ENCODE assay signal across 14 cellular contexts in the genomic region with DNA sequence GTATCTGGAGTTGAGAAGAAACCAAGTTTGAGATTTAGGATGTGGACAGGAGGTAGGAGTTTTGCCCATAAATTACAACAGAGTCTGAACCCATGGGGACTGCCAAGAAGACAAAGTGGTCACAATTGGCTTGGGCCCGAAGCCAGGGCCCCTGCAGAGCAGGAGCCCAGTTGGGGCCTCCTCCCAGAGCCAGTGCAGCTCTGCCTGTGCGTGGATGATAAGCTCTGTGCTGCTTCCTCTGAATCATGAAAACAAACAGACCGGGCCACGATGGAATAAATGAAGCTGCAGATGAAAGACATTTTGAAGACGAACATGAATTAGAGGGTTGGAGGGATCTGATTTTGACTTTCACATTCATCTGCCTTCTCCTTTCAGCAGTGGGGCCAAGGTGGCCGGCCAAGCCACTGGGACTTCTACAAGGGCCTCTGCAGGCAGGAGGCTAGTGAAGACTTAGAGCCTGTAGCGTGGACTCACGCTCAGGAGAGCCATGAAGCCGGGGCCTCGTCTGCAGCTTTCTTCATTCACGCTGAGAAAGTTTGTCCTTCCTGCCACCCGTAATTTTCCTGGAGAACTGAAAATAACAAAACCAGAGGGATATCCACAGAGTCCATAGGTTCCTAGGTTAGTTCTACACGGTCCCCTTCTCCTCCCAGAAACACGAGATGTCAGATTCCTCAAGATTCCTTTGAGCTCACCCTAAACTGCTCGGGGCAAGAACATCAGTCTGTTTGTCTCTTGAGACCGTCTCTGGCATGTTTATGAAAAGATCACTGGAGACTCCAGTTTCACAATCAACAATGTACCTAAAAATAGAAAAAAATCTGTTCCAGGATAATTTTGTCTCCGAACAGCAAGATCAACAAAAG.
A peak's percentile ranks its signal among the peaks of the same experiment; 100 is the strongest.
DNase-seq lines count a peak whose midpoint lies in the region; ATAC-seq and TF ChIP-seq lines count a peak whose summit lies in the region.
"Had no signal": no experiment of that assay in that cellular context is flagged by ENCODE, and none has a peak within 500 bp of the region (broad histone marks: within the 10 kb centered on the region; RNA-seq: fewer than 3 reads in every experiment).

No MANE protein-coding gene starts in this region.

- H3K9me3 ChIP-seq in left ventricle myocardium inferior (replicated peaks) (no peaks in the 10 kb centered on the region), upper lobe of right lung (no peaks in the 10 kb centered on the region)
- H3K9me3 ChIP-seq: Peyer's patch had no signal

- H3K27ac ChIP-seq in left ventricle myocardium inferior (replicated peaks) (peak overlapping the region; percentile 56), upper lobe of right lung (peak overlapping the region; percentile 28)
- H3K27ac ChIP-seq: Peyer's patch had no signal

- H3K4me1 Mint-ChIP-seq in activated naive CD4-positive, alpha-beta T cell treated with anti-CD3 and anti-CD28 coated beads, Interleukin-2, amount 10 ng/mL, durations not matched to agents 7 days and 5 days: no peaks in the 10 kb centered on the region

- no peak overlapping the region for H3K4me3 Mint-ChIP-seq in activated naive CD4-positive, alpha-beta T cell treated with anti-CD3 and anti-CD28 coated beads, Interleukin-2, amount 10 ng/mL, durations not matched to agents 7 days and 5 days

- peaks cover 5% of the 10 kb centered on the region for H3K27me3 ChIP-seq in left ventricle myocardium inferior (ENCODE audit: low read depth)
- H3K27me3 ChIP-seq in upper lobe of right lung: no peaks in the 10 kb centered on the region
- H3K27me3 ChIP-seq: Peyer's patch had no signal

- H3K27me3 Mint-ChIP-seq in activated naive CD4-positive, alpha-beta T cell treated with anti-CD3 and anti-CD28 coated beads, Interleukin-2, amount 10 ng/mL, durations not matched to agents 7 days and 5 days: peaks cover 15% of the 10 kb centered on the region

- in situ Hi-C loops in astrocyte of the spinal cord (cut with HindIII; ENCODE audit: low sequenced_read_pairs): no loop called here

- no peak overlapping the region for H3K27ac Mint-ChIP-seq in activated naive CD4-positive, alpha-beta T cell treated with anti-CD3 and anti-CD28 coated beads, Interleukin-2, amount 10 ng/mL, durations not matched to agents 7 days and 5 days

- H3K4me3 ChIP-seq in astrocyte of the spinal cord (ENCODE audit: low read depth, low read length): no peak overlapping the region
- H3K4me3 ChIP-seq in left ventricle myocardium inferior: peak overlapping the region; percentile 7
- no peak overlapping the region for H3K4me3 ChIP-seq in upper lobe of right lung
- H3K4me3 ChIP-seq: Peyer's patch had no signal

- intact Hi-C loops in left ventricle myocardium inferior (cut with micrococcal nuclease) (loop anchor here (10.0 kb wide), 1 partner anchor 467 kb away; no protein-coding TSS in a partner anchor), upper lobe of right lung (cut with DNase I) (no loop called here)

- no peak for TF ChIP-seq CTCF in astrocyte of the spinal cord (IDR thresholded peaks at IDR 0.05; ENCODE audit: low read depth, low read length)
- TF ChIP-seq CTCF in left ventricle myocardium inferior (IDR thresholded peaks at IDR 0.05; ENCODE audit: borderline replicate concordance): no peak
- TF ChIP-seq CTCF in upper lobe of right lung (IDR thresholded peaks at IDR 0.05): no peak

- H3K36me3 ChIP-seq in left ventricle myocardium inferior (no peaks in the 10 kb centered on the region), upper lobe of right lung (no peaks in the 10 kb centered on the region)
- H3K36me3 ChIP-seq: Peyer's patch had no signal

- H3K9me3 Mint-ChIP-seq in activated naive CD4-positive, alpha-beta T cell treated with anti-CD3 and anti-CD28 coated beads, Interleukin-2, amount 10 ng/mL, durations not matched to agents 7 days and 5 days: no peaks in the 10 kb centered on the region

- H3K4me1 ChIP-seq in left ventricle myocardium inferior (peaks cover 19% of the 10 kb centered on the region), upper lobe of right lung (peaks cover 5% of the 10 kb centered on the region)
- H3K4me1 ChIP-seq: Peyer's patch had no signal

- CTCF ChIA-PET in activated naive CD4-positive, alpha-beta T cell treated with anti-CD3 and anti-CD28 coated beads, Interleukin-2, amount 10 ng/mL, durations not matched to agents 7 days and 5 days (lab: Charles Lee): no interaction called here

- no peak for ATAC-seq in upper lobe of right lung
- ATAC-seq in GM18909 (IDR thresholded peaks at IDR 0.05; ENCODE audit: poor library complexity, unreplicated experiment): no peak

- no peaks in the 10 kb centered on the region for H3K36me3 Mint-ChIP-seq in activated naive CD4-positive, alpha-beta T cell treated with anti-CD3 and anti-CD28 coated beads, Interleukin-2, amount 10 ng/mL, durations not matched to agents 7 days and 5 days

- DNase-seq in NCI-H146 (lab: John Stamatoyannopoulos, UW) (peak; percentile 56), NCI-H146 treated with DMSO at 0.1 percent for 48 hours (lab: John Stamatoyannopoulos, UW; ENCODE audit: unreplicated experiment) (no peak), astrocyte of the spinal cord (ENCODE audit: low read depth, low spot score) (peak; percentile 45), left ventricle myocardium inferior (peak; percentile 29), upper lobe of right lung (no peak), SHP77 (lab: John Stamatoyannopoulos, UW) (no peak)
- no peak for DNase-seq in activated naive CD4-positive, alpha-beta T cell treated with anti-CD3 and anti-CD28 coated beads, Interleukin-2, amount 10 ng/mL, durations not matched to agents 7 days and 5 days
- DNase-seq: 8988T; activated gamma-delta T cell; effector CD8-positive, alpha-beta T cell; GF-D8; NCI-H1694; Peyer's patch had no signal

Comparison
In these comparisons a context has a peak if more than half of its experiments do, and no peak if none do; other contexts are left out.
1. DNase-seq: peak in NCI-H146 (single experiment), astrocyte of the spinal cord (single experiment) and left ventricle myocardium inferior (single experiment); none in NCI-H146 treated with DMSO at 0.1 percent for 48 hours (single experiment), upper lobe of right lung (single experiment), activated naive CD4-positive, alpha-beta T cell treated with anti-CD3 and anti-CD28 coated beads, Interleukin-2, amount 10 ng/mL, durations not matched to agents 7 days and 5 days (single experiment) and SHP77 (0 of 2).